Comparison of ENCODE assay signal across 16 cellular contexts in the genomic region with DNA sequence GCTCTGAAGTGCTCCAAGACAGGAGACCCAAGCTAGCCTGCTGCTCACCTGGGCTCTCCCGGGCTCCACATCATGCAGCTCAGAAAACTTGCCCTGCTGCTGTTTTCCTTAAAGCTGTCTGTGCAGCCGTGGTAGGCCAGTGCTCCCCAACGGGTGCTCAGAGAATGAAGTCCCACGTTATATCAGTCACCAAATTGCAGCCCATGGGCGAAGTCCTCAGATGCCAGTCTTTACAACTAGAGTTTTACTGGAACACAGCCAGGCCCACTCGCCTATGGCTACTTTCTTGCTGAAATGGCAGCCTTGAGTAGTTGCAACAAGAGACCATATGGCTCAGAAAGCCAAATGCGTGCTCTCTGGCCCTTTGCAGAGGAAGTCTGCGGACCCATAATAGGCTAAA. TPM values are rescaled to one million over a fixed set of nuclear protein-coding genes. Genes with fewer than 3 reads are reported as not detected.
DNase-seq lines count a peak whose midpoint lies in the region; ATAC-seq and TF ChIP-seq lines count a peak whose summit lies in the region.
"Had no signal": no experiment of that assay in that cellular context is flagged by ENCODE, and none has a peak within 500 bp of the region (broad histone marks: within the 10 kb centered on the region; RNA-seq: fewer than 3 reads in every experiment).

No MANE protein-coding gene starts in this region.

- WGBS in heart right ventricle, 2 donors, result 74% methylated on average over 8 of the region's 8 CpGs
- WGBS in upper lobe of left lung, 2 donors, result 78 to 85% methylated on average over 6 to 8 of the region's 8 CpGs

- no peaks in the 10 kb centered on the region for H3K9me3 ChIP-seq in right atrium auricular region
- no peaks in the 10 kb centered on the region for H3K9me3 ChIP-seq in heart right ventricle
- H3K9me3 ChIP-seq in ascending aorta, result no peaks in the 10 kb centered on the region
- H3K9me3 ChIP-seq in upper lobe of left lung, result no peaks in the 10 kb centered on the region
- H3K9me3 ChIP-seq: body of pancreas had no signal

- ATAC-seq in heart right ventricle (no peak), upper lobe of left lung (ENCODE audit: low FRiP score in 2 of 2) (no peak), GM19328 (IDR thresholded peaks at IDR 0.05; ENCODE audit: unreplicated experiment) (no peak)
- ATAC-seq in naive thymus-derived CD8-positive, alpha-beta T cell, result no peak
- ATAC-seq: activated CD8-positive, alpha-beta memory T cell treated with anti-CD3 and anti-CD28 coated beads, Interleukin-2, amount 10 ng/mL, durations not matched to agents 7 days and 5 days; body of pancreas had no signal

- peak overlapping the region in 9 of 10 donors; percentile 16 to 91 (median 65) for H3K4me3 Mint-ChIP-seq in naive thymus-derived CD8-positive, alpha-beta T cell
- H3K4me3 Mint-ChIP-seq: activated CD8-positive, alpha-beta memory T cell treated with anti-CD3 and anti-CD28 coated beads, Interleukin-2, amount 10 ng/mL, durations not matched to agents 7 days and 5 days; activated naive CD8-positive, alpha-beta T cell treated with anti-CD3 and anti-CD28 coated beads, Interleukin-2, amount 10 ng/mL, durations not matched to agents 7 days and 5 days had no signal

- H3K27ac Mint-ChIP-seq in naive thymus-derived CD8-positive, alpha-beta T cell, result peak overlapping the region in 6 of 10 donors; percentile 9 to 78 (median 46)
- H3K27ac Mint-ChIP-seq: activated CD8-positive, alpha-beta memory T cell treated with anti-CD3 and anti-CD28 coated beads, Interleukin-2, amount 10 ng/mL, durations not matched to agents 7 days and 5 days; activated naive CD8-positive, alpha-beta T cell treated with anti-CD3 and anti-CD28 coated beads, Interleukin-2, amount 10 ng/mL, durations not matched to agents 7 days and 5 days had no signal

- H3K4me3 ChIP-seq in right atrium auricular region (no peak overlapping the region), heart right ventricle (no peak overlapping the region), ascending aorta (no peak overlapping the region), upper lobe of left lung (no peak overlapping the region)
- H3K4me3 ChIP-seq: body of pancreas had no signal

- DNase-seq in right atrium auricular region (ENCODE audit: low spot score), result no peak
- no peak for DNase-seq in heart right ventricle
- DNase-seq in ascending aorta (ENCODE audit: low spot score in 2 of 2), result no peak
- DNase-seq in naive thymus-derived CD8-positive, alpha-beta T cell, result no peak
- DNase-seq in NCI-H1694 (lab: John Stamatoyannopoulos, UW), result no peak
- DNase-seq in upper lobe of left lung, result no peak
- no peak for DNase-seq in stimulated activated CD4-positive, alpha-beta T cell treated with anti-CD3 and anti-CD28 coated beads, Interleukin-4, amount 100 ng/mL, for 24 hours
- DNase-seq: activated CD4-positive, alpha-beta T cell treated with anti-CD3 and anti-CD28 coated beads for 4 hours; activated CD8-positive, alpha-beta memory T cell treated with anti-CD3 and anti-CD28 coated beads, Interleukin-2, amount 10 ng/mL, durations not matched to agents 7 days and 5 days; activated naive CD8-positive, alpha-beta T cell treated with anti-CD3 and anti-CD28 coated beads, Interleukin-2, amount 10 ng/mL, durations not matched to agents 7 days and 5 days; NCI-H2171; nucleus accumbens; retina; SIG-M5 had no signal

- TF ChIP-seq EP300 in upper lobe of left lung (IDR thresholded peaks at IDR 0.05), result no peak

- H3K4me1 Mint-ChIP-seq in naive thymus-derived CD8-positive, alpha-beta T cell, result peaks cover 68 to 100% (median 100%) of the 10 kb centered on the region in 4 donors

- H3K4me1 ChIP-seq in right atrium auricular region (peaks cover 0 to 94% of the 10 kb centered on the region in 2 donors), heart right ventricle (peaks cover 36 to 99% (median 93%) of the 10 kb centered on the region in 9 donors), ascending aorta (peaks cover 25 to 73% of the 10 kb centered on the region in 2 donors), upper lobe of left lung (peaks cover 72 to 92% (median 76%) of the 10 kb centered on the region in 4 donors)

- H3K27me3 Mint-ChIP-seq in naive thymus-derived CD8-positive, alpha-beta T cell, result no peaks in the 10 kb centered on the region
- H3K27me3 Mint-ChIP-seq: activated CD8-positive, alpha-beta memory T cell treated with anti-CD3 and anti-CD28 coated beads, Interleukin-2, amount 10 ng/mL, durations not matched to agents 7 days and 5 days; activated naive CD8-positive, alpha-beta T cell treated with anti-CD3 and anti-CD28 coated beads, Interleukin-2, amount 10 ng/mL, durations not matched to agents 7 days and 5 days had no signal

- H3K36me3 ChIP-seq in right atrium auricular region (no peaks in the 10 kb centered on the region), heart right ventricle (peaks cover 0 to 6% (median 0%) of the 10 kb centered on the region in 9 donors), ascending aorta (no peaks in the 10 kb centered on the region), upper lobe of left lung (no peaks in the 10 kb centered on the region)

- H3K27ac ChIP-seq in right atrium auricular region (peak overlapping the region; percentile 6 to 34), heart right ventricle (peak overlapping the region in 1 of 10 donors; percentile 26), ascending aorta (peak overlapping the region; percentile 57 to 61), upper lobe of left lung (no peak overlapping the region)

- POLR2A ChIA-PET in naive thymus-derived CD8-positive, alpha-beta T cell (lab: Charles Lee), result interaction anchor here (1.0 kb wide), 1 partner anchor 36 kb away, joined by 3 read pairs; no protein-coding TSS in a partner anchor

- no peaks in the 10 kb centered on the region for H3K9me3 Mint-ChIP-seq in naive thymus-derived CD8-positive, alpha-beta T cell
- H3K9me3 Mint-ChIP-seq: activated naive CD8-positive, alpha-beta T cell treated with anti-CD3 and anti-CD28 coated beads, Interleukin-2, amount 10 ng/mL, durations not matched to agents 7 days and 5 days had no signal

- TF ChIP-seq CTCF in right atrium auricular region (IDR thresholded peaks at IDR 0.05) (no peak), heart right ventricle (IDR thresholded peaks at IDR 0.05) (no peak), ascending aorta (IDR thresholded peaks at IDR 0.05) (no peak), upper lobe of left lung (IDR thresholded peaks at IDR 0.05) (no peak)

- peaks cover 0 to 24% (median 5%) of the 10 kb centered on the region in 3 donors for H3K36me3 Mint-ChIP-seq in naive thymus-derived CD8-positive, alpha-beta T cell

- no peak for TF ChIP-seq POLR2A in upper lobe of left lung (IDR thresholded peaks at IDR 0.05)

- no peaks in the 10 kb centered on the region for H3K27me3 ChIP-seq in right atrium auricular region
- no peaks in the 10 kb centered on the region for H3K27me3 ChIP-seq in heart right ventricle
- no peaks in the 10 kb centered on the region for H3K27me3 ChIP-seq in ascending aorta
- no peaks in the 10 kb centered on the region for H3K27me3 ChIP-seq in upper lobe of left lung
- H3K27me3 ChIP-seq: body of pancreas had no signal

- intact Hi-C loops in heart right ventricle (cut with DNase I) (loop anchor here in 3 of 10 donors (10.0 kb wide), 3 partner anchors 89 to 179 kb away; no protein-coding TSS in a partner anchor), ascending aorta (cut with DNase I) (loop anchor here (5.0 kb wide), 1 partner anchor 82 kb away; no protein-coding TSS in a partner anchor)

RNA-seq across cellular contexts. Expression of gene CREBBP, which starts 6.3 kb away (rescaled TPM):
- total RNA-seq in right atrium auricular region (10 to 100 TPM; 38.3 to 54.3 TPM), heart right ventricle (10 to 100 TPM; 29.5 to 51.5 (median 41.4) TPM), ascending aorta (73.7 TPM), upper lobe of left lung (100 to 1,000 TPM in 3 of 6 donors, 10 to 100 TPM in 3; 54.1 to 175 (median 99.2) TPM)
- polyA plus RNA-seq in heart right ventricle, result 10 to 100 TPM in 1 of 2 donors, 1 to 10 TPM in 1; 6.3 to 21.8 TPM
- total RNA-seq in naive thymus-derived CD8-positive, alpha-beta T cell, result 100 to 1,000 TPM; 153 to 167 TPM
- 10 to 100 TPM in 1 of 3 donors, 1 to 10 TPM in 2; 2.9 to 12.0 (median 6.4) TPM for polyA plus RNA-seq in naive thymus-derived CD8-positive, alpha-beta T cell

Comparison
In these comparisons a context has a peak if more than half of its experiments do, and no peak if none do; other contexts are left out.
1. H3K27ac ChIP-seq: peak in right atrium auricular region (2 of 2) and ascending aorta (2 of 2); none in upper lobe of left lung (0 of 4).